In the genomic region with DNA sequence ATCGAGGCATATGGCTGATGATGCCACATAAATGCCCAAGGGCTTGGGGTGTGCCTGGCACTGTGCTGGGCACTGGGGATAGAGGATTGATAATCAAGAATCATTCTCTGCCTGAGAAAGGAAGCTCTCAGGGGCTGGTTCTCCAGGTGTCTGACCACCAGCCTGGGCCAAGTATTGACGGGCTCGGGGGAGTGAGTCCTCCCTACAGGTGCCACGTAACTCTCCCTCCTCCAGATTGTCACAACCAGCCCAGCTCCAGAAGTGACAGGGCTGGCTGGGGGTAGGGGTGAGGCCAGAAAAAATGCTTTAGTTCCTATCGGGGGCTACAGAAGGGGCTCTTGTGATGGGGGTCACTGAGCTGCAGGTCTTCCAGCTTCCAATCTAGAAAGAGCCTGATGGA, we compare ENCODE assay signal across 21 cellular contexts. TPM values are rescaled to one million over a fixed set of nuclear protein-coding genes. Genes with fewer than 3 reads are reported as not detected.
"Had no signal": no experiment of that assay in that cellular context is flagged by ENCODE, and none has a peak within 500 bp of the region (broad histone marks: within the 10 kb centered on the region; RNA-seq: fewer than 3 reads in every experiment).

No MANE protein-coding gene starts in this region.

- H3K4me1 Mint-ChIP-seq: activated CD4-positive, alpha-beta T cell treated with anti-CD3 and anti-CD28 coated beads, Interleukin-2, amount 10 ng/mL, durations not matched to agents 7 days and 5 days; central memory CD8-positive, alpha-beta T cell; naive thymus-derived CD4-positive, alpha-beta T cell had no signal

- H3K4me1 ChIP-seq: pancreas, tibial nerve had no signal

- H3K4me3 Mint-ChIP-seq: activated CD4-positive, alpha-beta T cell treated with anti-CD3 and anti-CD28 coated beads, Interleukin-2, amount 10 ng/mL, durations not matched to agents 7 days and 5 days; activated CD8-positive, alpha-beta T cell treated with anti-CD3 and anti-CD28 coated beads, Interleukin-2, amount 10 ng/mL, durations not matched to agents 7 days and 5 days; activated T-cell treated with anti-CD3 and anti-CD28 coated beads, Interleukin-2, amount 50 U/mL, for 24 hours; central memory CD8-positive, alpha-beta T cell; naive thymus-derived CD4-positive, alpha-beta T cell had no signal

- H3K27ac Mint-ChIP-seq: activated CD4-positive, alpha-beta T cell treated with anti-CD3 and anti-CD28 coated beads, Interleukin-2, amount 10 ng/mL, durations not matched to agents 7 days and 5 days; activated CD8-positive, alpha-beta T cell treated with anti-CD3 and anti-CD28 coated beads, Interleukin-2, amount 10 ng/mL, durations not matched to agents 7 days and 5 days; activated T-cell treated with anti-CD3 and anti-CD28 coated beads, Interleukin-2, amount 50 U/mL, for 24 hours; activated T-helper 2 cell treated with anti-CD3 and anti-CD28 coated beads, Interferon-gamma antibody, Interleukin-2, Interleukin-4, amounts not matched to agents 10 μg/mL and 5 μg/mL and 100 μg/mL, durations not matched to agents 14 hours and 24 hours and 36 hours; naive thymus-derived CD4-positive, alpha-beta T cell had no signal

- H3K4me3 ChIP-seq: body of pancreas, coronary artery, left lung, pancreas, tibial nerve had no signal

- H3K9me3 ChIP-seq: body of pancreas, left lung, pancreas, tibial nerve had no signal

- H3K27me3 ChIP-seq: body of pancreas, pancreas had no signal

- H3K36me3 ChIP-seq: left lung, pancreas, tibial nerve had no signal

- H3K27ac ChIP-seq: body of pancreas, coronary artery, left lung, pancreas, tibial nerve had no signal

- ATAC-seq: activated CD8-positive, alpha-beta T cell treated with anti-CD3 and anti-CD28 coated beads, Interleukin-2, amount 10 ng/mL, durations not matched to agents 7 days and 5 days; body of pancreas; left lung; naive thymus-derived CD4-positive, alpha-beta T cell had no signal

- H3K36me3 Mint-ChIP-seq: naive thymus-derived CD4-positive, alpha-beta T cell had no signal

- H3K9me3 Mint-ChIP-seq: activated CD4-positive, alpha-beta T cell treated with anti-CD3 and anti-CD28 coated beads, Interleukin-2, amount 10 ng/mL, durations not matched to agents 7 days and 5 days; activated T-cell treated with anti-CD3 and anti-CD28 coated beads, Interleukin-2, amount 50 U/mL, for 24 hours; activated T-helper 2 cell treated with anti-CD3 and anti-CD28 coated beads, Interferon-gamma antibody, Interleukin-2, Interleukin-4, amounts not matched to agents 10 μg/mL and 5 μg/mL and 100 μg/mL, durations not matched to agents 14 hours and 24 hours and 36 hours; central memory CD8-positive, alpha-beta T cell had no signal

- DNase-seq: activated CD4-positive, alpha-beta T cell treated with anti-CD3 and anti-CD28 coated beads, Interleukin-2, amount 10 ng/mL, durations not matched to agents 7 days and 5 days; activated CD8-positive, alpha-beta T cell treated with anti-CD3 and anti-CD28 coated beads, Interleukin-2, amount 10 ng/mL, durations not matched to agents 7 days and 5 days; activated naive CD4-positive, alpha-beta T cell treated with Interleukin-2 at 50 U/mL for 16 hours; activated T-cell treated with anti-CD3 and anti-CD28 coated beads, Interleukin-2, amount 50 U/mL, for 24 hours; body of pancreas; hypothalamus; islet precursor cell; left lung; naive thymus-derived CD4-positive, alpha-beta T cell; pancreas; stimulated activated CD4-positive, alpha-beta T cell treated with anti-CD3 and anti-CD28 coated beads, Interleukin-12 subunit alpha, Interleukin-12 subunit beta, amount 100 ng/mL, for 4 hours; stimulated activated CD4-positive, alpha-beta T cell treated with anti-CD3 and anti-CD28 coated beads, Interleukin-1b, Interleukin-23, amount 100 ng/mL, for 48 hours; stimulated activated CD8-positive, alpha-beta memory T cell treated with anti-CD3 and anti-CD28 coated beads, Interleukin-4, amount 100 ng/mL, for 48 hours; stimulated activated naive CD4-positive, alpha-beta T cell treated with Interleukin-2 at 50 U/mL for 16 hours; T-helper 1 cell; T1000 had no signal

RNA-seq across cellular contexts. Expression of a gene that starts 10.7 kb away (rescaled TPM):
- total RNA-seq: mononuclear cell had no signal
- polyA plus RNA-seq: naive thymus-derived CD4-positive, alpha-beta T cell had no signal

RNA-seq across cellular contexts. Expression of a gene that starts 31.2 kb away (rescaled TPM):
- polyA plus RNA-seq: naive thymus-derived CD4-positive, alpha-beta T cell had no signal
